Comparison of ENCODE assay signal across 1 cellular context in the genomic region with DNA sequence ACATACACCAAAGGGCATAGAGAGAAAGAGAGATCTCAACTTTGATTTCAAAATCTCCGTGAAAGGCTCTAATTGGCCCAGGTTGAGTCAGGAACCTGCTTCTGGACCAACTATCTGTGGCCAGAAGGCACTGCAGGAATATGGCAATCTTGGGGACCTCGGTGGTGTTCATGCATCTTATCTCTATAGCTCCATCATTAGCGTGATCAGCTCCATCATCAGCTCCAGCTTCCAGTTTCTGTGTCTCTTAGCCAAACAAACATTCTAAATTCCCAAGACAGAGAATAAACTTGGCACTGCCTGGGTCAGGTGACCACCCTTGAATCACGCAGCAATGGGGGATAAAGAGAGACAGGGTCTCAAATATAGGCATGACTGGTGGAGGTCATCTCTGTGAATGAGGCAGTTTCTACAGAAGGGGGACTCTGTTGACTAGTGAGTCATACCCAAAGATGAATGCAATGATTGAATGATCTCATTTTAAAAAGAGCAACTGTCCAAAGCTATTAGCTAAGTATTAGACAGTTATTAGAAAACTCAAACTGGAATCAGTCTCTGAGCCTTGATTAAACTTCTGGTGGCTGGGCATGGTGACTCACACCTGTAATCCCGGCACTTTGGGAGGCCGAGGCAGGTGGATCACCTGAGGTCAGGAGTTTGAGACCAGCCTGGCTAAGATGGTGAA.
A peak's percentile ranks its signal among the peaks of the same experiment; 100 is the strongest.
TF ChIP-seq lines count a peak whose summit lies in the region.

No MANE protein-coding gene starts in this region.

TF ChIP-seq in SK-N-SH, 30 proteins besides CTCF, POLR2A, EP300 and RAD21 (continued from another document):
- TF ChIP-seq EZH2phosphoT487 (IDR thresholded peaks at IDR 0.05; ENCODE audit: borderline replicate concordance, low read depth) (no peak), TEAD4 (IDR thresholded peaks at IDR 0.05; ENCODE audit: borderline replicate concordance, insufficient read depth) (no peak), NRF1 (IDR thresholded peaks at IDR 0.05; ENCODE audit: low read depth, low read length) (no peak), TCF12 (IDR thresholded peaks at IDR 0.05) (peak; percentile 63), JUND (IDR thresholded peaks at IDR 0.05) (peak; percentile 51), RXRA (IDR thresholded peaks at IDR 0.05; ENCODE audit: borderline replicate concordance, low read depth) (no peak)
- TF ChIP-seq, protein P1, sequence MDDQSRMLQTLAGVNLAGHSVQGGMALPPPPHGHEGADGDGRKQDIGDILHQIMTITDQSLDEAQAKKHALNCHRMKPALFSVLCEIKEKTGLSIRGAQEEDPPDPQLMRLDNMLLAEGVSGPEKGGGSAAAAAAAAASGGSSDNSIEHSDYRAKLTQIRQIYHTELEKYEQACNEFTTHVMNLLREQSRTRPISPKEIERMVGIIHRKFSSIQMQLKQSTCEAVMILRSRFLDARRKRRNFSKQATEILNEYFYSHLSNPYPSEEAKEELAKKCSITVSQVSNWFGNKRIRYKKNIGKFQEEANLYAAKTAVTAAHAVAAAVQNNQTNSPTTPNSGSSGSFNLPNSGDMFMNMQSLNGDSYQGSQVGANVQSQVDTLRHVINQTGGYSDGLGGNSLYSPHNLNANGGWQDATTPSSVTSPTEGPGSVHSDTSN (IDR thresholded peaks at IDR 0.05): peak; percentile 49; the same call in 1 of the 2 replicates
- TF ChIP-seq, protein P2, sequence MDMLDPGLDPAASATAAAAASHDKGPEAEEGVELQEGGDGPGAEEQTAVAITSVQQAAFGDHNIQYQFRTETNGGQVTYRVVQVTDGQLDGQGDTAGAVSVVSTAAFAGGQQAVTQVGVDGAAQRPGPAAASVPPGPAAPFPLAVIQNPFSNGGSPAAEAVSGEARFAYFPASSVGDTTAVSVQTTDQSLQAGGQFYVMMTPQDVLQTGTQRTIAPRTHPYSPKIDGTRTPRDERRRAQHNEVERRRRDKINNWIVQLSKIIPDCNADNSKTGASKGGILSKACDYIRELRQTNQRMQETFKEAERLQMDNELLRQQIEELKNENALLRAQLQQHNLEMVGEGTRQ (IDR thresholded peaks at IDR 0.05; ENCODE audit: borderline replicate concordance, low read depth, low read length): no peak
